In the genomic region with DNA sequence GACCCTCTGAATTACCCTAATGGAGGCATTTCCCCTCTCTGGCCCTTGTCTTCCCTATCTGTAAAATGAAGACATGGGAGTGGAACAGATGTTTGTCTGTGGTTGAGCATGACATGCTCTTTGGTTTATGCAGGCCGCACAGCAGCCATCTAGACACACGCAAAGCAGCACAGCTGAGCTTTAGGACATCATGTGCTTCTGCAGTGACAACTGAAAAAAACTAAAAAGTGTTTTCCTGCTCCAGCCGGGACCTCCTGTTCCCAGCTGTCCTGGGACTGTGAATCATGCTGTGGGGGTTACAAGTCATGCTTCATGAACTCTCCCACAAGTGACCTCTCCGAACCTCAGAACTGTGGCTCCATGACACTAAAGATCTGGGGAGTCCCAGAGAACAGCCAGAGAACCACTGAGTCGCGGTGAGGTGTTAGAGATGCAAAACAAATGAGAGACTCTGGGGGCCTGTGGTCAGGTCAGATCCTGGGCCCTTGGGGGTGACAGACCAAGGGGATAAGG, we compare ENCODE assay signal across 8 cellular contexts. TPM values are rescaled to one million over a fixed set of nuclear protein-coding genes. Genes with fewer than 3 reads are reported as not detected.
DNase-seq lines count a peak whose midpoint lies in the region; ATAC-seq and TF ChIP-seq lines count a peak whose summit lies in the region.

No MANE protein-coding gene starts in this region.

- H3K27me3 ChIP-seq in brain microvascular endothelial cell (replicated peaks) (no peaks in the 10 kb centered on the region), mucosa of stomach (ENCODE audit: control insufficient read depth, insufficient read depth, low read length) (no peaks in the 10 kb centered on the region)

- peak; percentile 68 for DNase-seq in GM13976 (ENCODE audit: low spot score)
- peak; percentile 81 for DNase-seq in M059J (ENCODE audit: low read depth)
- peak; percentile 54 for DNase-seq in brain microvascular endothelial cell
- DNase-seq in NCI-H146 (lab: John Stamatoyannopoulos, UW), result no peak
- DNase-seq in SKM-1 (lab: John Stamatoyannopoulos, UW; ENCODE audit: unreplicated experiment), result no peak
- DNase-seq in NCI-H1092 treated with DMSO at 0.1 percent for 48 hours (lab: John Stamatoyannopoulos, UW), result no peak

- H3K9me3 ChIP-seq in mucosa of stomach (ENCODE audit: control insufficient read depth, low read length), result no peaks in the 10 kb centered on the region

- H3K4me3 ChIP-seq in brain microvascular endothelial cell (ENCODE audit: low read depth, low read length) (peak overlapping the region; percentile 92), mucosa of stomach (ENCODE audit: low read length) (no peak overlapping the region)

- in situ Hi-C loops in GM13976 (cut with MboI; ENCODE audit: low sequenced_read_pairs, unreplicated experiment), result loop anchor here (25.0 kb wide), 1 partner anchor 382 kb away; the partner anchor contains the start of gene ANXA6
- in situ Hi-C loops in brain microvascular endothelial cell (cut with HindIII; ENCODE audit: low pct_ligation_motif_present, low sequenced_read_pairs), result no loop called here

- H3K27ac ChIP-seq in brain microvascular endothelial cell, result peak overlapping the region; percentile 43

- no peak for TF ChIP-seq CTCF in GM13976 (IDR thresholded peaks at IDR 0.05; ENCODE audit: borderline replicate concordance, control extremely low read depth, extremely low read depth, insufficient read depth, missing control alignments)
- TF ChIP-seq CTCF in brain microvascular endothelial cell (IDR thresholded peaks at IDR 0.05; ENCODE audit: low read depth, low read length, missing control alignments), result no peak

- peaks cover 17% of the 10 kb centered on the region for H3K4me1 ChIP-seq in mucosa of stomach (ENCODE audit: control insufficient read depth, insufficient read depth, low read length)

- peak overlapping the region; percentile 30 for H3K9ac ChIP-seq in mucosa of stomach (ENCODE audit: low read length)

- H3K36me3 ChIP-seq in brain microvascular endothelial cell (replicated peaks), result no peaks in the 10 kb centered on the region
- H3K36me3 ChIP-seq in mucosa of stomach (ENCODE audit: control insufficient read depth, insufficient read depth, low read length), result no peaks in the 10 kb centered on the region

- peak; percentile 52 for ATAC-seq in GM21786 (IDR thresholded peaks at IDR 0.05; ENCODE audit: unreplicated experiment)

RNA-seq across cellular contexts. Expression of gene SMIM3, which starts 1.7 kb away (rescaled TPM):
- 73.1 and 92.7 TPM in 2 replicates for total RNA-seq in M059J (2014; rRNA removed; shearing (Covaris generic))

RNA-seq across cellular contexts. Expression of gene DCTN4, which starts 21.4 kb away (rescaled TPM):
- 48.1 and 66.2 TPM in 2 replicates for total RNA-seq in M059J (2014; rRNA removed; shearing (Covaris generic))

Comparison
In these comparisons a context has a peak if more than half of its experiments do, and no peak if none do; other contexts are left out.
1. DNase-seq: peak in GM13976 (single experiment), M059J (single experiment) and brain microvascular endothelial cell (single experiment); none in NCI-H146 (single experiment), SKM-1 (single experiment) and NCI-H1092 treated with DMSO at 0.1 percent for 48 hours (single experiment).